Comparison of ENCODE assay signal across 26 cellular contexts in the genomic region with DNA sequence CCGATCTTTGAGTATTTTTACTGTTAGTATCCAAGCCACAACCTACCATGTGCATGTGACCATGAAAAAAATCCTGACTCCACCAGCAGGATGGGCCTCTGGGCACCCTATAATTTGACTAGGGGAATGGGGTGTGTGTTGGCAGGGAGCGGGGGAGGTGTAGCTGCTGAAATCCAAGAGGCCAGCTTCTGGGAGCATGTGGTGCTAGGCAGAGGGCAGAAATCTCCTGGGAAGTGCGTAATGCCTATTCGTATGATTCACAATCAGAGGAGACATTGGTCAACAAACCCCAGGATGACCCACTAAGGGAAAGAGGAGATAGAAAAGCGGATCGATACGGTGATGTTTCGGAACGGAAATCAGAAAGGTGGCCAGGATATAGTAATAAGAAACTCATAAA.
"Had no signal": no experiment of that assay in that cellular context is flagged by ENCODE, and none has a peak within 500 bp of the region (broad histone marks: within the 10 kb centered on the region; RNA-seq: fewer than 3 reads in every experiment).

No MANE protein-coding gene starts in this region.

- H3K4me1 ChIP-seq: neural progenitor cell, psoas muscle, spleen, testis, uterus had no signal

- H3K27ac ChIP-seq: dorsolateral prefrontal cortex, epithelial cell of prostate, esophagus squamous epithelium, neural progenitor cell, psoas muscle, sigmoid colon, skin epidermis, spleen, testis, tibial artery, upper lobe of left lung, uterus had no signal

- H3K9ac ChIP-seq: neural progenitor cell had no signal

- H3K4me2 ChIP-seq: neural progenitor cell had no signal

- DNase-seq: dorsolateral prefrontal cortex; effector CD4-positive, alpha-beta T cell; esophagus squamous epithelium; head of caudate nucleus; naive B cell; psoas muscle; right cardiac atrium; sigmoid colon; spleen; stimulated activated CD4-positive, alpha-beta T cell treated with anti-CD3 and anti-CD28 coated beads, Interleukin-4, amount 100 ng/mL, for 4 hours; stimulated activated naive CD8-positive, alpha-beta T cell treated with anti-CD3 and anti-CD28 coated beads, Interleukin-15, Interleukin-2, amounts not matched to agents 100 U/mL and 50 U/mL, for 24 hours; substantia nigra; testis; tibial artery; upper lobe of left lung; uterus had no signal

- FAIRE-seq: colon, frontal cortex, keratinocyte had no signal

- H3K4me3 ChIP-seq: dorsolateral prefrontal cortex, esophagus squamous epithelium, lung, neural progenitor cell, psoas muscle, sigmoid colon, skin epidermis, spleen, testis, tibial artery, upper lobe of left lung, uterus had no signal

- ATAC-seq: left lobe of liver; natural killer cell treated with Interleukin-12 subunit alpha and Interleukin-12 subunit beta and Interleukin-15 and Interleukin-18, amount 100 ng/mL, for 72 hours; psoas muscle; right cardiac atrium; stimulated activated memory B cell treated with anti-CD40 and anti-IgM and Interleukin-4, amounts not matched to agents 10 μg/mL and 1 μg/mL and 100 μg/mL, for 72 hours; stimulated activated naive CD8-positive, alpha-beta T cell treated with anti-CD3 and anti-CD28 coated beads, Interleukin-15, Interleukin-2, amounts not matched to agents 100 U/mL and 50 U/mL, for 24 hours had no signal

- H2AFZ ChIP-seq: neural progenitor cell had no signal

- H3K36me3 ChIP-seq: neural progenitor cell, sigmoid colon, tibial artery, upper lobe of left lung, uterus had no signal

- H3K27me3 ChIP-seq: dorsolateral prefrontal cortex, esophagus squamous epithelium, neural progenitor cell, sigmoid colon, spleen, testis, tibial artery, upper lobe of left lung, uterus had no signal

- H3K9me3 ChIP-seq: esophagus squamous epithelium, psoas muscle, sigmoid colon, spleen, testis, tibial artery, upper lobe of left lung, uterus had no signal
